In genomic region chr5:147805030-147805454, GRCh38 we compare ENCODE assay signal across 9 cellular contexts. TPM values are rescaled to one million over a fixed set of nuclear protein-coding genes. Genes with fewer than 3 reads are reported as not detected.
A peak's percentile ranks its signal among the peaks of the same experiment; 100 is the strongest.
DNase-seq lines count a peak whose midpoint lies in the region; ATAC-seq and TF ChIP-seq lines count a peak whose summit lies in the region.
"Had no signal": no experiment of that assay in that cellular context is flagged by ENCODE, and none has a peak within 500 bp of the region (broad histone marks: within the 10 kb centered on the region; RNA-seq: fewer than 3 reads in every experiment).

No MANE protein-coding gene starts in this region.

- DNase-seq in activated CD4-positive, CD25-positive, alpha-beta regulatory T cell (lab: John Stamatoyannopoulos, UW) = no peak
- DNase-seq in NOMO-1 (lab: John Stamatoyannopoulos, UW; ENCODE audit: unreplicated experiment in 2 of 2) = peak; percentile 82 to 98
- DNase-seq in lung (ENCODE audit: low spot score) = no peak
- DNase-seq in nucleus accumbens (lab: John Stamatoyannopoulos, UW) = no peak
- no peak for DNase-seq in ascending aorta (ENCODE audit: low spot score in 2 of 2)
- DNase-seq in testis = no peak

- H3K36me3 ChIP-seq in lung (ENCODE audit: control insufficient read depth in 2 of 2, insufficient read depth in 2 of 2, low read length in 2 of 2) (no peaks in the 10 kb centered on the region), ascending aorta (no peaks in the 10 kb centered on the region), testis (ENCODE audit: low read depth, missing control alignments) (no peaks in the 10 kb centered on the region)
- H3K36me3 ChIP-seq: SJSA1 had no signal

- WGBS in lung, 2 donors = 19 to 29% methylated on average over 6 of the region's 6 CpGs
- 78 to 81% methylated on average over 6 of the region's 6 CpGs for WGBS in testis, 2 donors

- intact Hi-C loops in ascending aorta (cut with DNase I) (no loop called here), testis (cut with DNase I; ENCODE audit: low total_unique reads) (no loop called here)

- TF ChIP-seq POLR2A in testis (IDR thresholded peaks at IDR 0.05) = no peak

- H3K4me1 ChIP-seq in lung (ENCODE audit: control insufficient read depth in 2 of 2, insufficient read depth in 2 of 2, low read length in 2 of 2) (peaks cover 0 to 2% of the 10 kb centered on the region in 2 donors), ascending aorta (no peaks in the 10 kb centered on the region), testis (no peaks in the 10 kb centered on the region)

- TF ChIP-seq CTCF in lung (IDR thresholded peaks at IDR 0.05; ENCODE audit: control extremely low read depth, extremely low read depth) (no peak), ascending aorta (IDR thresholded peaks at IDR 0.05) (no peak), testis (IDR thresholded peaks at IDR 0.05) (no peak)

- H3K9me3 ChIP-seq in lung (ENCODE audit: control insufficient read depth in 2 of 2, insufficient read depth in 1 of 2, low read length in 1 of 2) (peaks cover 0 to 2% of the 10 kb centered on the region in 2 donors), ascending aorta (no peaks in the 10 kb centered on the region), testis (no peaks in the 10 kb centered on the region)
- H3K9me3 ChIP-seq: SJSA1 had no signal

- H3K27me3 ChIP-seq in lung (ENCODE audit: control insufficient read depth, insufficient read depth) (no peaks in the 10 kb centered on the region), ascending aorta (no peaks in the 10 kb centered on the region), testis (no peaks in the 10 kb centered on the region)

- no peak overlapping the region for H3K4me3 ChIP-seq in lung
- no peak overlapping the region for H3K4me3 ChIP-seq in ascending aorta
- no peak overlapping the region for H3K4me3 ChIP-seq in testis
- H3K4me3 ChIP-seq: SJSA1 had no signal

- peak; percentile 25 to 56 for ATAC-seq in activated CD4-positive, CD25-positive, alpha-beta regulatory T cell treated with anti-CD3 and anti-CD28 coated beads, Interleukin-2, amount 50 U/mL, for 24 hours
- ATAC-seq in HG02938 (IDR thresholded peaks at IDR 0.05; ENCODE audit: unreplicated experiment) (peak; percentile 84), lung (ENCODE audit: insufficient read depth, low FRiP score) (peak; percentile 53)

- H3K27ac ChIP-seq in lung (ENCODE audit: low read depth in 1 of 2, low read length in 1 of 2) (peak overlapping the region in 1 of 2 donors; percentile 23), ascending aorta (no peak overlapping the region), testis (no peak overlapping the region)
- H3K27ac ChIP-seq: SJSA1 had no signal

RNA-seq across cellular contexts. Expression of gene JAKMIP2, which starts 22.5 kb away (rescaled TPM):
- total RNA-seq in lung = 1 to 10 TPM; 2.9 to 3.8 TPM
- 1 to 10 TPM in 1 of 2 donors, under 1 TPM in 1; 0.93 to 1.2 TPM for polyA plus RNA-seq in lung
- not detected for total RNA-seq in ascending aorta
- 1 to 10 TPM; 1.7 to 7.7 TPM for total RNA-seq in testis
- polyA plus RNA-seq in testis (ENCODE audit: insufficient read depth, low read depth, low replicate concordance) = 3.4 TPM

RNA-seq across cellular contexts. Expression of gene SPINK1, which starts 26.4 kb away (rescaled TPM):
- total RNA-seq in lung (10 to 100 TPM in 1 of 2 donors, 1 to 10 TPM in 1; 4.0 to 13.5 TPM), ascending aorta (not detected), testis (not detected)
- polyA plus RNA-seq in lung (10 to 100 TPM; 16.5 to 20.2 TPM), testis (ENCODE audit: insufficient read depth, low read depth, low replicate concordance) (not detected)
- total RNA-seq: SJSA1 had no signal

Comparison
In these comparisons a context has a peak if more than half of its experiments do, and no peak if none do; other contexts are left out.
1. DNase-seq: peak in NOMO-1 (2 of 2); none in activated CD4-positive, CD25-positive, alpha-beta regulatory T cell (0 of 4), lung (single experiment), nucleus accumbens (0 of 56), ascending aorta (0 of 2) and testis (single experiment).
2. Peak in every context shown above with its lines, with median percentiles within 50 percentile points of each other: ATAC-seq.